Comparison of ENCODE assay signal across 16 cellular contexts in genomic region chr6:3530515-3530914, GRCh38.
DNase-seq lines count a peak whose midpoint lies in the region; ATAC-seq and TF ChIP-seq lines count a peak whose summit lies in the region.
"Had no signal": no experiment of that assay in that cellular context is flagged by ENCODE, and none has a peak within 500 bp of the region (broad histone marks: within the 10 kb centered on the region; RNA-seq: fewer than 3 reads in every experiment).

No MANE protein-coding gene starts in this region.

- no peaks in the 10 kb centered on the region for H3K9me3 Mint-ChIP-seq in osteocyte (ENCODE audit: unreplicated experiment)
- H3K9me3 Mint-ChIP-seq: CD4-positive, alpha-beta T cell; GM23338 had no signal

- intact Hi-C loops in right cardiac atrium (cut with DNase I) = no loop called here
- intact Hi-C loops in esophagus muscularis mucosa (cut with DNase I) = no loop called here

- H3K4me3 Mint-ChIP-seq in osteocyte (ENCODE audit: unreplicated experiment) = no peak overlapping the region
- H3K4me3 Mint-ChIP-seq: CD4-positive, alpha-beta T cell; GM23338; H9; IgD-negative memory B cell had no signal

- H3K4me3 ChIP-seq in right atrium auricular region = no peak overlapping the region
- no peak overlapping the region for H3K4me3 ChIP-seq in right cardiac atrium (ENCODE audit: low read length)
- H3K4me3 ChIP-seq in esophagus muscularis mucosa = no peak overlapping the region
- H3K4me3 ChIP-seq: GM12878, GM23338 had no signal

- DNase-seq in right atrium auricular region (ENCODE audit: low spot score) = peak; percentile 21
- no peak for DNase-seq in right cardiac atrium
- peak; percentile 72 for DNase-seq in esophagus muscularis mucosa (ENCODE audit: extremely low spot score)
- DNase-seq in osteocyte (ENCODE audit: extremely low spot score, unreplicated experiment) = peak; percentile 48
- no peak for DNase-seq in NAMALWA (ENCODE audit: low spot score)
- DNase-seq: 8988T; AML-193; C1 segment of cervical spinal cord; CD4-positive, alpha-beta T cell; DMS79; H9 had no signal

- no peaks in the 10 kb centered on the region for H3K9me3 ChIP-seq in right atrium auricular region
- no peaks in the 10 kb centered on the region for H3K9me3 ChIP-seq in right cardiac atrium (ENCODE audit: control insufficient read depth, low read length)
- no peaks in the 10 kb centered on the region for H3K9me3 ChIP-seq in esophagus muscularis mucosa

- H3K4me1 Mint-ChIP-seq in osteocyte (ENCODE audit: unreplicated experiment) = peaks cover 4% of the 10 kb centered on the region

- H3K27me3 Mint-ChIP-seq in osteocyte (ENCODE audit: unreplicated experiment) = no peaks in the 10 kb centered on the region

- H3K4me1 ChIP-seq in right atrium auricular region (no peaks in the 10 kb centered on the region), right cardiac atrium (ENCODE audit: control insufficient read depth, insufficient read depth, low read length) (no peaks in the 10 kb centered on the region), esophagus muscularis mucosa (no peaks in the 10 kb centered on the region)

- TF ChIP-seq CTCF in right atrium auricular region (IDR thresholded peaks at IDR 0.05) = no peak
- no peak for TF ChIP-seq CTCF in esophagus muscularis mucosa (IDR thresholded peaks at IDR 0.05)
- no peak for TF ChIP-seq CTCF in osteocyte (IDR thresholded peaks at IDR 0.05)

- TF ChIP-seq POLR2A in esophagus muscularis mucosa (IDR thresholded peaks at IDR 0.05; ENCODE audit: low read depth) = no peak

- WGBS in right cardiac atrium = 88% methylated on average over 10 of the region's 10 CpGs
- WGBS in esophagus muscularis mucosa = 92% methylated on average over 10 of the region's 10 CpGs

- no peak overlapping the region for H3K27ac Mint-ChIP-seq in osteocyte (ENCODE audit: unreplicated experiment)
- H3K27ac Mint-ChIP-seq: CD4-positive, alpha-beta T cell; GM23338; H9; IgD-negative memory B cell had no signal

- H3K27me3 ChIP-seq in right atrium auricular region (no peaks in the 10 kb centered on the region), right cardiac atrium (ENCODE audit: control insufficient read depth, insufficient read depth) (no peaks in the 10 kb centered on the region), esophagus muscularis mucosa (no peaks in the 10 kb centered on the region)

- H3K36me3 ChIP-seq in right atrium auricular region (no peaks in the 10 kb centered on the region), esophagus muscularis mucosa (no peaks in the 10 kb centered on the region)

- H3K27ac ChIP-seq in right atrium auricular region = no peak overlapping the region
- no peak overlapping the region for H3K27ac ChIP-seq in right cardiac atrium (ENCODE audit: low read length)
- H3K27ac ChIP-seq in esophagus muscularis mucosa (replicated peaks in 1 of 4) = no peak overlapping the region

- TF ChIP-seq EP300 in esophagus muscularis mucosa (IDR thresholded peaks at IDR 0.05) = no peak

- ATAC-seq in right cardiac atrium (no peak), HG03469 (IDR thresholded peaks at IDR 0.05; ENCODE audit: unreplicated experiment) (no peak), GM18861 (IDR thresholded peaks at IDR 0.05; ENCODE audit: unreplicated experiment) (no peak)
- ATAC-seq: GM12878, GM23338 had no signal

- no peaks in the 10 kb centered on the region for H3K36me3 Mint-ChIP-seq in osteocyte (ENCODE audit: unreplicated experiment)
- H3K36me3 Mint-ChIP-seq: IgD-negative memory B cell had no signal

Comparison
In these comparisons a context has a peak if more than half of its experiments do, and no peak if none do; other contexts are left out.
1. DNase-seq: peak in right atrium auricular region (single experiment), esophagus muscularis mucosa (single experiment) and osteocyte (single experiment); none in right cardiac atrium (0 of 3) and NAMALWA (single experiment).